12 cellular contexts compared by ENCODE assay signal in the genomic region with DNA sequence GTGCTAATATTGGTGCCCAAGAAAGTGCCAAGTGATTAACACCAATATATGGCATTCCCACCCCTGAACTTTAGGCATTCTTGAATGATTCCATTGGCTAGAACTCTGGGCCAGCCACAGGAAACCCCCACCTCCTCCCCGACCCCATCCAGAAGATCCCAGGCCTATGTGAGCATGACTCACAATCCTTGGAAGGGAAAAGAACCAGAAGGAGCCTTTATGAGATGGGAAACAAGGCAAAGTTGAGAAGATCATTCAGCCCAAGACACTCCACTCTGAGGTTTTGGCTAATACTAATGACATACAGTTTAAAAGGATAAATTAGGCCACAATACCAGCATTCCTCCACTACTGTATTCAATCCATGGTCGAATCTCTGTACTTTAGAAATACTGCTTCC. TPM values are rescaled to one million over a fixed set of nuclear protein-coding genes. Genes with fewer than 3 reads are reported as not detected.
A peak's percentile ranks its signal among the peaks of the same experiment; 100 is the strongest.
DNase-seq lines count a peak whose midpoint lies in the region; ATAC-seq and TF ChIP-seq lines count a peak whose summit lies in the region.
"Had no signal": no experiment of that assay in that cellular context is flagged by ENCODE, and none has a peak within 500 bp of the region (broad histone marks: within the 10 kb centered on the region; RNA-seq: fewer than 3 reads in every experiment).

No MANE protein-coding gene starts in this region.

- no peak overlapping the region for H3K4me3 Mint-ChIP-seq in Calu3 (ENCODE audit: low read depth, unreplicated experiment)
- H3K4me3 Mint-ChIP-seq in naive thymus-derived CD8-positive, alpha-beta T cell, result peak overlapping the region in 1 of 10 donors; percentile 19
- H3K4me3 Mint-ChIP-seq: CD14-positive monocyte, endodermal cell, naive B cell had no signal

- H3K4me1 Mint-ChIP-seq in Calu3 (ENCODE audit: low read depth, unreplicated experiment), result peaks cover 56% of the 10 kb centered on the region
- peaks cover 14 to 53% (median 46%) of the 10 kb centered on the region in 4 donors for H3K4me1 Mint-ChIP-seq in naive thymus-derived CD8-positive, alpha-beta T cell

- H3K27me3 Mint-ChIP-seq in Calu3 (ENCODE audit: unreplicated experiment), result no peaks in the 10 kb centered on the region
- no peaks in the 10 kb centered on the region for H3K27me3 Mint-ChIP-seq in naive thymus-derived CD8-positive, alpha-beta T cell
- H3K27me3 Mint-ChIP-seq: naive B cell had no signal

- H3K4me3 ChIP-seq in PC-3 (ENCODE audit: low read length), result no peak overlapping the region
- H3K4me3 ChIP-seq in Peyer's patch, result no peak overlapping the region
- H3K4me3 ChIP-seq: PC-9 had no signal

- H3K9ac ChIP-seq in PC-3 (ENCODE audit: low read length), result peak overlapping the region; percentile 1; the same call in 1 of the 2 replicates

- H3K4me1 ChIP-seq in PC-3 (ENCODE audit: insufficient read depth, low read length) (peaks cover 20% of the 10 kb centered on the region), Peyer's patch (no peaks in the 10 kb centered on the region)

- H3K79me2 ChIP-seq in PC-3 (ENCODE audit: low read length), result peaks cover 16% of the 10 kb centered on the region; the same call in 1 of the 2 replicates

- no peak for DNase-seq in Calu3
- peak; percentile 56 for DNase-seq in PC-3
- DNase-seq in dermis blood vessel endothelial cell, result peak; percentile 83
- no peak for DNase-seq in naive thymus-derived CD8-positive, alpha-beta T cell
- no peak for DNase-seq in Peyer's patch
- DNase-seq in T-helper 9 cell, result no peak
- DNase-seq: endodermal cell, naive B cell, PC-9 had no signal

- H4K20me1 ChIP-seq in PC-3 (ENCODE audit: low read length), result no peaks in the 10 kb centered on the region

- BruUV-seq in Calu3 (replicated peaks; lab: Mats Ljungman, UMichigan), result no TSS peak
- BruUV-seq in PC-3 (replicated peaks; lab: Mats Ljungman, UMichigan), result no TSS peak

- TF ChIP-seq CTCF in Calu3 (IDR thresholded peaks at IDR 0.05; ENCODE audit: unreplicated experiment) (no peak), PC-3 (conservative IDR thresholded peaks at IDR 0.05; ENCODE audit: low read depth, low read length) (no peak), Peyer's patch (IDR thresholded peaks at IDR 0.05) (no peak)

- H3K9me3 ChIP-seq in PC-3 (ENCODE audit: low read length) (no peaks in the 10 kb centered on the region), Peyer's patch (no peaks in the 10 kb centered on the region)

- POLR2A ChIA-PET in PC-3 (lab: Charles Lee; ENCODE audit: unreplicated experiment), result no interaction called here
- POLR2A ChIA-PET in naive thymus-derived CD8-positive, alpha-beta T cell (lab: Charles Lee), result interaction anchor here (1.6 kb wide), 1 partner anchor 8 kb away, joined by 5 read pairs; no protein-coding TSS in a partner anchor

- CTCF ChIA-PET in Calu3 (lab: Charles Lee) (no interaction called here), PC-3 (lab: Charles Lee) (no interaction called here)

- H3K4me2 ChIP-seq in PC-3 (ENCODE audit: low read length), result peak overlapping the region; percentile 2
- H3K4me2 ChIP-seq: PC-9 had no signal

- intact Hi-C loops in Calu3 (cut with micrococcal nuclease; ENCODE audit: unreplicated experiment), result no loop called here
- intact Hi-C loops in PC-3 (cut with micrococcal nuclease), result no loop called here

- peaks cover 23% of the 10 kb centered on the region for H3K36me3 ChIP-seq in PC-3 (ENCODE audit: low read depth, low read length)
- H3K36me3 ChIP-seq in Peyer's patch, result peaks cover 0 to 26% (median 0%) of the 10 kb centered on the region in 3 donors

- TF ChIP-seq POLR2A in Peyer's patch (IDR thresholded peaks at IDR 0.05), result no peak

- peak; percentile 90 for ATAC-seq in PC-3
- no peak for ATAC-seq in naive thymus-derived CD8-positive, alpha-beta T cell
- ATAC-seq in HG03469 (IDR thresholded peaks at IDR 0.05; ENCODE audit: unreplicated experiment), result no peak
- ATAC-seq in GM19023 (IDR thresholded peaks at IDR 0.05; ENCODE audit: unreplicated experiment), result no peak

- H3K27ac ChIP-seq in PC-3 (ENCODE audit: low read length) (peak overlapping the region; percentile 60), Peyer's patch (no peak overlapping the region)

- H3K9me2 ChIP-seq in PC-3 (replicated peaks; ENCODE audit: low read length), result no peaks in the 10 kb centered on the region

- H3K9me3 Mint-ChIP-seq in Calu3 (ENCODE audit: low read depth, unreplicated experiment), result no peaks in the 10 kb centered on the region
- no peaks in the 10 kb centered on the region for H3K9me3 Mint-ChIP-seq in naive thymus-derived CD8-positive, alpha-beta T cell
- H3K9me3 Mint-ChIP-seq: endodermal cell, naive B cell had no signal

- H2AFZ ChIP-seq in PC-3 (ENCODE audit: low read length), result no peak overlapping the region
- H2AFZ ChIP-seq: PC-9 had no signal

- H3K36me3 Mint-ChIP-seq in Calu3 (ENCODE audit: insufficient read depth, unreplicated experiment), result peaks cover 67% of the 10 kb centered on the region
- H3K36me3 Mint-ChIP-seq in naive thymus-derived CD8-positive, alpha-beta T cell, result peaks cover 0 to 86% (median 18%) of the 10 kb centered on the region in 3 donors

- H3F3A ChIP-seq in PC-3 (ENCODE audit: low read length, unreplicated experiment), result no peaks in the 10 kb centered on the region

- H3K27ac Mint-ChIP-seq in Calu3 (ENCODE audit: unreplicated experiment), result peak overlapping the region; percentile 97
- H3K27ac Mint-ChIP-seq in naive thymus-derived CD8-positive, alpha-beta T cell, result peak overlapping the region in 9 of 10 donors; percentile 5 to 74 (median 57)

- no peaks in the 10 kb centered on the region for H3K27me3 ChIP-seq in PC-3 (ENCODE audit: low read length)
- H3K27me3 ChIP-seq in Peyer's patch, result no peaks in the 10 kb centered on the region

RNA-seq across cellular contexts. Expression of a gene that starts 21.8 kb away (rescaled TPM):
- total RNA-seq in Calu3 (2022) (110 and 122 TPM in 2 replicates), PC-3 (2014; rRNA removed) (16.3 and 16.4 TPM in 2 replicates), dermis blood vessel endothelial cell (33.4 and 65.3 TPM in 2 replicates), Peyer's patch (10 to 100 TPM; 16.6 to 66.8 (median 23.7) TPM)
- 100 to 1,000 TPM; 194 to 204 TPM for total RNA-seq in naive thymus-derived CD8-positive, alpha-beta T cell
- 1 to 10 TPM; 4.5 to 8.3 (median 5.8) TPM for polyA plus RNA-seq in naive thymus-derived CD8-positive, alpha-beta T cell

Comparison
In these comparisons a context has a peak if more than half of its experiments do, and no peak if none do; other contexts are left out.
1. DNase-seq: peak in PC-3 (single experiment) and dermis blood vessel endothelial cell (single experiment); none in Calu3 (single experiment), naive thymus-derived CD8-positive, alpha-beta T cell (0 of 10), Peyer's patch (0 of 3) and T-helper 9 cell (single experiment).